8 cellular contexts compared by ENCODE assay signal in the genomic region with DNA sequence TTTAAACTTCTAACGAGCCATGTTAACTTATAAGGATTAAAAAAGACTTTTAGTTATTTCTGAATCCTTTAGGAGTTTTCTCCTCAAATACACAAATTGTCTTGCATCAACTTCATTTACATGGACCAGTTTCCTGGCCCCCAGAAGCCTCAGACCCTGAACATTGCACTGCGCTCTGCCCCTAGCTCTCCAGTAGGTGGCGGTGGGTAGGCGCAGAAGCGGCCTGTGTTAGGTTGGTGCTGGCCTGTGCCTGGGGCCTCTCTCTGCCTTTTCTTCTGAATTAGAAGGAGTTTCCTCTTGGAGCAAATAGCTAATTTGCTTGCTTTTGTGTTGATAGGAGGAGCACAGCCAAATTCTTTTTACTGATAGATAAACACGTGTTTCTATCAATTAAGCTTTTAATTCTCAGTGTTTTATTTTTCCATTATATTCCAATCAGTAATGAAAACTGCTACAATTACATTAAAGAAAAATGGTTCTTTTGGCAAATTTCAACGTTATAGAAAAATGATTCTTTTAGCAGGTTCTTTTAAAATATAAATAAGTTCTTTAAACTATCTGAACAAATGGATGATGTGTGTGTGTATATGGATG. TPM values are rescaled to one million over a fixed set of nuclear protein-coding genes. Genes with fewer than 3 reads are reported as not detected.
A peak's percentile ranks its signal among the peaks of the same experiment; 100 is the strongest.
DNase-seq lines count a peak whose midpoint lies in the region; ATAC-seq, FAIRE-seq and TF ChIP-seq lines count a peak whose summit lies in the region.

No MANE protein-coding gene starts in this region.

- ATAC-seq in GM19025 (IDR thresholded peaks at IDR 0.05; ENCODE audit: low read depth, unreplicated experiment): peak; percentile 90
- peak; percentile 94 for ATAC-seq in HG03135 (IDR thresholded peaks at IDR 0.05; ENCODE audit: unreplicated experiment)

- no peaks in the 10 kb centered on the region for H3K9me1 ChIP-seq in keratinocyte (ENCODE audit: control insufficient read depth, extremely low read depth, insufficient read depth, low read length)

- no peak overlapping the region for H3K4me3 ChIP-seq in WI38 (ENCODE audit: low read depth, low read length)
- H3K4me3 ChIP-seq in cardiac fibroblast (replicated peaks in 1 of 2; ENCODE audit: low read depth in 2 of 2, low read length in 2 of 2): no peak overlapping the region
- no peak overlapping the region for H3K4me3 ChIP-seq in keratinocyte (ENCODE audit: control insufficient read depth in 2 of 3, extremely low read depth in 1 of 3, insufficient read depth in 2 of 3, low read depth in 1 of 3, low read length in 3 of 3)

- no peaks in the 10 kb centered on the region for H3K79me2 ChIP-seq in keratinocyte (ENCODE audit: control insufficient read depth, insufficient read depth, low read length)

- FAIRE-seq in keratinocyte (lab: Jason Lieb, UNC): peak; percentile 51

- dilution Hi-C loops in keratinocyte (cut with MboI; ENCODE audit: extremely low pct_ligation_motif_present, low sequenced_read_pairs): no loop called here

- no peak overlapping the region for H3K4me2 ChIP-seq in keratinocyte (ENCODE audit: control insufficient read depth, extremely low read depth, insufficient read depth, low read depth, low read length)

- no peak overlapping the region for H3K9ac ChIP-seq in keratinocyte (ENCODE audit: control insufficient read depth, extremely low read depth, insufficient read depth, low read length)

- DNase-seq in AML-193 (lab: John Stamatoyannopoulos, UW): peak; percentile 39 to 49
- peak; percentile 62 for DNase-seq in NCI-H2196 (lab: John Stamatoyannopoulos, UW; ENCODE audit: unreplicated experiment)
- DNase-seq in cardiac fibroblast (ENCODE audit: low read depth in 2 of 2): peak; percentile 73 to 75
- peak; percentile 11 for DNase-seq in keratinocyte (ENCODE audit: low read depth, low spot score)
- peak; percentile 54 to 60 for DNase-seq in stimulated activated CD4-positive, alpha-beta T cell treated with anti-CD3 and anti-CD28 coated beads, Interleukin-2, amount 100 ng/mL, for 24 hours

- H3K27me3 ChIP-seq in keratinocyte (ENCODE audit: control insufficient read depth, extremely low read depth, insufficient read depth, low read length): no peaks in the 10 kb centered on the region

- no peaks in the 10 kb centered on the region for H3K4me1 ChIP-seq in keratinocyte (ENCODE audit: control insufficient read depth, extremely low read depth, insufficient read depth, low read length)

- H2AFZ ChIP-seq in keratinocyte (ENCODE audit: control insufficient read depth, low read length): no peak overlapping the region

- H3K9me3 ChIP-seq in keratinocyte (ENCODE audit: control insufficient read depth, low read depth, low read length): no peaks in the 10 kb centered on the region

- peak; percentile 94 for TF ChIP-seq CTCF in WI38 (IDR thresholded peaks at IDR 0.05; ENCODE audit: low read depth, low read length)
- TF ChIP-seq CTCF in cardiac fibroblast (IDR thresholded peaks at IDR 0.05; ENCODE audit: low read depth, low read length): peak; percentile 98
- peak; percentile 92 to 95 (median 94) for TF ChIP-seq CTCF in keratinocyte (optimal IDR thresholded peaks at IDR 0.05 in 1 of 3, IDR thresholded peaks at IDR 0.05 in 1 of 3, conservative IDR thresholded peaks at IDR 0.05 in 1 of 3; ENCODE audit: extremely low read depth in 1 of 3, insufficient read depth in 2 of 3, low read length in 3 of 3)

- H3K36me3 ChIP-seq in keratinocyte (ENCODE audit: control insufficient read depth in 2 of 2, extremely low read depth in 1 of 2, insufficient read depth in 2 of 2, low read length in 2 of 2): no peaks in the 10 kb centered on the region

- no peak overlapping the region for H3K27ac ChIP-seq in keratinocyte (ENCODE audit: control insufficient read depth, insufficient read depth, low read length)

- no peaks in the 10 kb centered on the region for H4K20me1 ChIP-seq in keratinocyte (ENCODE audit: control insufficient read depth, extremely low read depth, insufficient read depth, low read length)

RNA-seq across cellular contexts. Expression of a gene that starts 44.4 kb away (rescaled TPM):
- 49.3 to 79.2 TPM (median 68.3 TPM) in 3 replicates for polyA plus RNA-seq in keratinocyte
- polyA plus RNA-seq in keratinocyte (2011; ENCODE audit: low read depth): 68.5 TPM
- polyA plus RNA-seq in keratinocyte (2011; cell fraction: cytosol; rRNA removed): 55.7 and 69.1 TPM in 2 replicates
- 28.8 and 30.2 TPM in 2 replicates for polyA plus RNA-seq in keratinocyte (2011; cell fraction: nucleus; rRNA removed)
- 53.8 and 77.5 TPM in 2 replicates for polyA plus RNA-seq in keratinocyte (2012; ENCODE audit: low replicate concordance)
- polyA minus RNA-seq in keratinocyte: 26.2 to 36.1 TPM (median 30.3 TPM) in 3 replicates
- polyA minus RNA-seq in keratinocyte (2011; cell fraction: cytosol; rRNA and poly(A)+ RNA removed): 28.6 TPM
- polyA minus RNA-seq in keratinocyte (2011; cell fraction: nucleus; rRNA and poly(A)+ RNA removed): 9.1 and 11.6 TPM in 2 replicates

Comparison
In these comparisons a context has a peak if more than half of its experiments do, and no peak if none do; other contexts are left out.
1. DNase-seq: peak in every context shown above with its lines; median percentile 74 in cardiac fibroblast; 62 in NCI-H2196; 57 in stimulated activated CD4-positive, alpha-beta T cell treated with anti-CD3 and anti-CD28 coated beads, Interleukin-2, amount 100 ng/mL, for 24 hours; 44 in AML-193; 11 in keratinocyte.